ENCODE assay signal across 13 cellular contexts in genomic region chr7:35831208-35831607, GRCh38. TPM values are rescaled to one million over a fixed set of nuclear protein-coding genes. Genes with fewer than 3 reads are reported as not detected.
DNase-seq lines count a peak whose midpoint lies in the region; ATAC-seq and TF ChIP-seq lines count a peak whose summit lies in the region.
"Had no signal": no experiment of that assay in that cellular context is flagged by ENCODE, and none has a peak within 500 bp of the region (broad histone marks: within the 10 kb centered on the region; RNA-seq: fewer than 3 reads in every experiment).

No MANE protein-coding gene starts in this region.

- no peaks in the 10 kb centered on the region for H3K9me3 Mint-ChIP-seq in stimulated activated effector memory CD8-positive, alpha-beta T cell treated with anti-CD3 and anti-CD28 coated beads, Interleukin-12 subunit alpha, Interleukin-12 subunit beta, amount 100 ng/mL, for 72 hours
- peaks cover 0 to 2% (median 0%) of the 10 kb centered on the region in 5 donors for H3K9me3 Mint-ChIP-seq in CD8-positive, alpha-beta memory T cell
- H3K9me3 Mint-ChIP-seq: activated T-helper 1 cell treated with anti-CD3 and anti-CD28 coated beads, Interleukin-12 subunit alpha, Interleukin-12 subunit beta, Interleukin-2, Interleukin-4 antibody, amounts not matched to agents 30 ng/mL and 10 ng/mL and 1 ng/mL, durations not matched to agents 14 hours and 24 hours and 36 hours had no signal

- peaks cover 63% of the 10 kb centered on the region for H3K36me3 Mint-ChIP-seq in stimulated activated effector memory CD8-positive, alpha-beta T cell treated with anti-CD3 and anti-CD28 coated beads, Interleukin-12 subunit alpha, Interleukin-12 subunit beta, amount 100 ng/mL, for 72 hours
- H3K36me3 Mint-ChIP-seq in CD8-positive, alpha-beta memory T cell, result peaks cover 0 to 52% (median 22%) of the 10 kb centered on the region in 3 donors

- H3K27me3 ChIP-seq in adipocyte (replicated peaks; ENCODE audit: control insufficient read depth, insufficient read depth, low read length), result no peaks in the 10 kb centered on the region
- no peaks in the 10 kb centered on the region for H3K27me3 ChIP-seq in CD8-positive, alpha-beta memory T cell (ENCODE audit: insufficient read depth, low read length, poor library complexity, severe bottlenecking)

- H3K4me1 ChIP-seq in adipocyte (ENCODE audit: control insufficient read depth, insufficient read depth, low read length), result peaks cover 18% of the 10 kb centered on the region
- H3K4me1 ChIP-seq in CD8-positive, alpha-beta memory T cell (ENCODE audit: insufficient read depth, low read length), result peaks cover 38% of the 10 kb centered on the region

- intact Hi-C loops in Right ventricle myocardium superior (cut with DNase I), result no loop called here
- intact Hi-C loops in Right ventricle myocardium inferior (cut with DNase I), result no loop called here

- no peak for TF ChIP-seq POLR2A in erythroblast (IDR thresholded peaks at IDR 0.05; ENCODE audit: low read length)

- no peak for DNase-seq in Right ventricle myocardium superior
- no peak for DNase-seq in Right ventricle myocardium inferior (ENCODE audit: missing footprints)
- DNase-seq in adipocyte (ENCODE audit: low read depth), result peak; percentile 52
- DNase-seq in left lobe of liver (ENCODE audit: low spot score), result no peak
- DNase-seq in stimulated activated effector memory CD8-positive, alpha-beta T cell treated with anti-CD3 and anti-CD28 coated beads, Interleukin-12 subunit alpha, Interleukin-12 subunit beta, amount 100 ng/mL, for 72 hours (ENCODE audit: low spot score in 2 of 2), result no peak
- DNase-seq in RKO (ENCODE audit: low spot score), result no peak
- no peak for DNase-seq in CD8-positive, alpha-beta memory T cell
- DNase-seq in erythroblast (lab: John Stamatoyannopoulos, UW), result no peak
- DNase-seq: activated CD4-positive, alpha-beta T cell treated with anti-CD3 and anti-CD28 coated beads for 36 hours; central memory CD4-positive, alpha-beta T cell; DND-41; NCI-H1417 treated with DMSO at 0.1 percent for 48 hours had no signal

- POLR2A ChIA-PET in CD8-positive, alpha-beta memory T cell (lab: Charles Lee), result no interaction called here

- H3K9ac ChIP-seq in adipocyte (ENCODE audit: low read length), result no peak overlapping the region

- ATAC-seq in Right ventricle myocardium superior (ENCODE audit: poor library complexity) (peak; percentile 35), Right ventricle myocardium inferior (no peak), left lobe of liver (peak; percentile 67)
- no peak for ATAC-seq in stimulated activated effector memory CD8-positive, alpha-beta T cell treated with anti-CD3 and anti-CD28 coated beads, Interleukin-12 subunit alpha, Interleukin-12 subunit beta, amount 100 ng/mL, for 72 hours
- ATAC-seq: activated CD4-positive, alpha-beta T cell treated with anti-CD3 and anti-CD28 coated beads for 36 hours had no signal

- H3K4me3 Mint-ChIP-seq in stimulated activated effector memory CD8-positive, alpha-beta T cell treated with anti-CD3 and anti-CD28 coated beads, Interleukin-12 subunit alpha, Interleukin-12 subunit beta, amount 100 ng/mL, for 72 hours, result no peak overlapping the region
- H3K4me3 Mint-ChIP-seq in CD8-positive, alpha-beta memory T cell, result no peak overlapping the region
- H3K4me3 Mint-ChIP-seq: activated CD4-positive, alpha-beta T cell treated with anti-CD3 and anti-CD28 coated beads for 36 hours; activated T-helper 1 cell treated with anti-CD3 and anti-CD28 coated beads, Interleukin-12 subunit alpha, Interleukin-12 subunit beta, Interleukin-2, Interleukin-4 antibody, amounts not matched to agents 30 ng/mL and 10 ng/mL and 1 ng/mL, durations not matched to agents 14 hours and 24 hours and 36 hours had no signal

- H3K4me3 ChIP-seq in adipocyte (ENCODE audit: low read length), result peak overlapping the region; percentile 9
- H3K4me3 ChIP-seq in CD8-positive, alpha-beta memory T cell (ENCODE audit: low read length), result no peak overlapping the region

- peaks cover 65% of the 10 kb centered on the region for H3K4me1 Mint-ChIP-seq in stimulated activated effector memory CD8-positive, alpha-beta T cell treated with anti-CD3 and anti-CD28 coated beads, Interleukin-12 subunit alpha, Interleukin-12 subunit beta, amount 100 ng/mL, for 72 hours
- peaks cover 75 to 90% (median 78%) of the 10 kb centered on the region in 3 donors for H3K4me1 Mint-ChIP-seq in CD8-positive, alpha-beta memory T cell

- CTCF ChIA-PET in CD8-positive, alpha-beta memory T cell (lab: Charles Lee), result interaction anchor here (1.2 kb wide), 1 partner anchor 24 kb away, joined by 3 read pairs; no protein-coding TSS in a partner anchor

- no peak overlapping the region for H3K27ac ChIP-seq in CD8-positive, alpha-beta memory T cell (ENCODE audit: low read depth, low read length)

- peaks cover 35% of the 10 kb centered on the region for H3K36me3 ChIP-seq in adipocyte (ENCODE audit: control insufficient read depth, insufficient read depth, low read length, severe bottlenecking)
- H3K36me3 ChIP-seq in CD8-positive, alpha-beta memory T cell (ENCODE audit: insufficient read depth, low read length), result peaks cover 14% of the 10 kb centered on the region

- peak overlapping the region; percentile 35 for H3K27ac Mint-ChIP-seq in stimulated activated effector memory CD8-positive, alpha-beta T cell treated with anti-CD3 and anti-CD28 coated beads, Interleukin-12 subunit alpha, Interleukin-12 subunit beta, amount 100 ng/mL, for 72 hours
- H3K27ac Mint-ChIP-seq in CD8-positive, alpha-beta memory T cell, result peak overlapping the region in 4 of 8 donors; percentile 2 to 66 (median 50)
- H3K27ac Mint-ChIP-seq: activated CD4-positive, alpha-beta T cell treated with anti-CD3 and anti-CD28 coated beads for 36 hours; activated T-helper 1 cell treated with anti-CD3 and anti-CD28 coated beads, Interleukin-12 subunit alpha, Interleukin-12 subunit beta, Interleukin-2, Interleukin-4 antibody, amounts not matched to agents 30 ng/mL and 10 ng/mL and 1 ng/mL, durations not matched to agents 14 hours and 24 hours and 36 hours had no signal

- no peaks in the 10 kb centered on the region for H3K9me3 ChIP-seq in adipocyte (ENCODE audit: control insufficient read depth, low read length)
- H3K9me3 ChIP-seq in CD8-positive, alpha-beta memory T cell (ENCODE audit: low read length), result no peaks in the 10 kb centered on the region

- H3K27me3 Mint-ChIP-seq in CD8-positive, alpha-beta memory T cell, result no peaks in the 10 kb centered on the region
- H3K27me3 Mint-ChIP-seq: activated CD4-positive, alpha-beta T cell treated with anti-CD3 and anti-CD28 coated beads for 36 hours had no signal

RNA-seq across cellular contexts. Expression of gene SEPTIN7, which starts 30.4 kb away (rescaled TPM):
- total RNA-seq in Right ventricle myocardium superior (167 TPM), Right ventricle myocardium inferior (175 TPM), left lobe of liver (37.2 TPM)
- 100 to 1,000 TPM; 270 TPM for total RNA-seq in CD8-positive, alpha-beta memory T cell
- 671 TPM for polyA plus RNA-seq in CD8-positive, alpha-beta memory T cell

Comparison
In these comparisons a context has a peak if more than half of its experiments do, and no peak if none do; other contexts are left out.
1. ATAC-seq: peak in Right ventricle myocardium superior (single experiment) and left lobe of liver (single experiment); none in Right ventricle myocardium inferior (single experiment) and stimulated activated effector memory CD8-positive, alpha-beta T cell treated with anti-CD3 and anti-CD28 coated beads, Interleukin-12 subunit alpha, Interleukin-12 subunit beta, amount 100 ng/mL, for 72 hours (single experiment).